In genomic region chr1:43512133-43512532, GRCh38 we compare ENCODE assay signal across 27 cellular contexts. TPM values are rescaled to one million over a fixed set of nuclear protein-coding genes. Genes with fewer than 3 reads are reported as not detected.
"Had no signal": no experiment of that assay in that cellular context is flagged by ENCODE, and none has a peak within 500 bp of the region (broad histone marks: within the 10 kb centered on the region; RNA-seq: fewer than 3 reads in every experiment).

No MANE protein-coding gene starts in this region.

- H3K36me3 ChIP-seq: ascending aorta, cardiac muscle cell had no signal

- H3K27me3 ChIP-seq: ascending aorta, cardiac muscle cell had no signal

- H3K9me3 ChIP-seq: ascending aorta had no signal

- H3K27ac ChIP-seq: ascending aorta, cardiac muscle cell, VCaP had no signal

- ATAC-seq: activated CD8-positive, alpha-beta T cell treated with anti-CD3 and anti-CD28 coated beads for 36 hours; activated naive CD8-positive, alpha-beta T cell treated with anti-CD3 and anti-CD28 coated beads, Interleukin-2, amount 50 U/mL, for 24 hours had no signal

- H3K4me1 ChIP-seq: ascending aorta had no signal

- DNase-seq: activated B cell treated with CpG ODN at 0.5 μM for 24 hours; activated CD4-positive, alpha-beta memory T cell treated with anti-CD3 and anti-CD28 coated beads for 36 hours; activated CD4-positive, alpha-beta T cell treated with anti-CD3 and anti-CD28 coated beads for 4 hours; activated CD4-positive, alpha-beta T cell treated with anti-CD3 and anti-CD28 coated beads, Interleukin-2, amount 10 ng/mL, durations not matched to agents 24 days and 14 days; activated CD4-positive, alpha-beta T cell treated with anti-CD3 and anti-CD28 coated beads, Interleukin-2, amount 50 U/mL, for 1 hour; activated CD4-positive, alpha-beta T cell treated with anti-CD3 and anti-CD28 coated beads, Interleukin-2, amount 50 U/mL, for 4 hours; activated CD4-positive, CD25-positive, alpha-beta regulatory T cell treated with anti-CD3 and anti-CD28 coated beads, Interleukin-2, amount 50 U/mL, for 72 hours; activated CD8-positive, alpha-beta T cell treated with anti-CD3 and anti-CD28 coated beads for 36 hours; activated effector memory CD4-positive, alpha-beta T cell treated with Interleukin-2 at 50 U/mL for 16 hours; activated gamma-delta T cell; activated naive CD4-positive, alpha-beta T cell treated with anti-CD3 and anti-CD28 coated beads, Interleukin-2, amount 10 ng/mL, durations not matched to agents 7 days and 5 days; activated naive CD4-positive, alpha-beta T cell treated with Interleukin-2 at 50 U/mL for 16 hours; activated naive CD8-positive, alpha-beta T cell treated with anti-CD3 and anti-CD28 coated beads, Interleukin-2, amount 10 ng/mL, durations not matched to agents 7 days and 5 days; activated naive CD8-positive, alpha-beta T cell treated with anti-CD3 and anti-CD28 coated beads, Interleukin-2, amount 50 U/mL, for 24 hours; activated T-cell treated with anti-CD3 and anti-CD28 coated beads, Interleukin-2, amount 50 U/mL, for 24 hours; activated T-cell treated with anti-CD3 and anti-CD28 coated beads, Interleukin-2, amount 50 U/mL, for 48 hours; amygdala; anterior cingulate cortex; caudate nucleus; T-helper 1 cell; T-helper 2 cell; T-helper 9 cell had no signal

- H3K4me3 ChIP-seq: ascending aorta, cardiac muscle cell had no signal

- FAIRE-seq: bronchial epithelial cell, TTC549 had no signal

RNA-seq across cellular contexts. Expression of gene PTPRF, which starts 18.6 kb away (rescaled TPM):
- total RNA-seq: activated B cell treated with CpG ODN at 0.5 μM for 24 hours had no signal
